ENCODE assay signal across 19 cellular contexts in genomic region chr4:123667991-123668390, GRCh38.
DNase-seq lines count a peak whose midpoint lies in the region; ATAC-seq and TF ChIP-seq lines count a peak whose summit lies in the region.
"Had no signal": no experiment of that assay in that cellular context is flagged by ENCODE, and none has a peak within 500 bp of the region (broad histone marks: within the 10 kb centered on the region; RNA-seq: fewer than 3 reads in every experiment).

No MANE protein-coding gene starts in this region.

- intact Hi-C loops in PC-9 (cut with micrococcal nuclease; ENCODE audit: unreplicated experiment): no loop called here
- intact Hi-C loops in sciatic nerve (cut with DNase I): no loop called here

- POLR2A ChIA-PET in PC-9 (lab: Charles Lee; ENCODE audit: unreplicated experiment): no interaction called here

- H3K27ac ChIP-seq in PC-9: no peak overlapping the region
- H3K27ac ChIP-seq: A549; BLaER1 treated with 17β-estradiol and CSF1 and Interleukin-3, amounts not matched to agents 10 nM and 100 nM had no signal

- no peaks in the 10 kb centered on the region for H4K20me1 ChIP-seq in PC-9 (ENCODE audit: insufficient read depth)
- H4K20me1 ChIP-seq: BLaER1 treated with 17β-estradiol and CSF1 and Interleukin-3, amounts not matched to agents 10 nM and 100 nM had no signal

- DNase-seq in AG10803 (ENCODE audit: low read depth) (peak; percentile 17), HFFc6 (no peak), cardiac fibroblast (ENCODE audit: low read depth in 2 of 2) (peak; percentile 14 to 51), PC-9 (no peak), sciatic nerve (ENCODE audit: low spot score) (no peak), C1 segment of cervical spinal cord (lab: John Stamatoyannopoulos, UW) (no peak)
- no peak for DNase-seq in stimulated activated naive CD8-positive, alpha-beta T cell treated with anti-CD3 and anti-CD28 coated beads, Interleukin-15, amount 100 ng/mL, for 72 hours
- DNase-seq: 8988T; AML-193; BE2C; Calu3; CD4-positive, alpha-beta memory T cell; COR-L47; DMS53; DMS79 treated with DMSO at 0.1 percent for 48 hours; GF-D8; H7 had no signal

- H3K79me2 ChIP-seq in PC-9 (ENCODE audit: low read depth): no peaks in the 10 kb centered on the region

- peaks cover 3% of the 10 kb centered on the region; the same call in 1 of the 2 replicates for H3K9me2 ChIP-seq in PC-9 (ENCODE audit: insufficient read depth)

- TF ChIP-seq CTCF in AG10803 (conservative IDR thresholded peaks at IDR 0.05; ENCODE audit: low read length) (no peak), HFFc6 (IDR thresholded peaks at IDR 0.05) (no peak), cardiac fibroblast (IDR thresholded peaks at IDR 0.05; ENCODE audit: low read depth, low read length) (no peak), PC-9 (conservative IDR thresholded peaks at IDR 0.05) (no peak)

- no peaks in the 10 kb centered on the region; the same call in 1 of the 2 replicates for H3K9me3 Mint-ChIP-seq in HFFc6
- no peaks in the 10 kb centered on the region for H3K9me3 Mint-ChIP-seq in stimulated activated naive CD8-positive, alpha-beta T cell treated with anti-CD3 and anti-CD28 coated beads, Interleukin-15, amount 100 ng/mL, for 72 hours
- H3K9me3 Mint-ChIP-seq: CD4-positive, alpha-beta memory T cell had no signal

- H3K9me3 ChIP-seq in PC-9 (ENCODE audit: insufficient read depth, low read depth): peaks cover 5% of the 10 kb centered on the region
- H3K9me3 ChIP-seq: A549, BE2C had no signal

- ATAC-seq in stimulated activated naive CD8-positive, alpha-beta T cell treated with anti-CD3 and anti-CD28 coated beads, Interleukin-15, amount 100 ng/mL, for 72 hours: no peak
- ATAC-seq in sciatic nerve: no peak
- ATAC-seq: A549 had no signal

- CTCF ChIA-PET in PC-9 (lab: Charles Lee): no interaction called here

- H3K4me3 ChIP-seq in AG10803 (ENCODE audit: low read length) (no peak overlapping the region), cardiac fibroblast (replicated peaks in 1 of 2; ENCODE audit: low read depth in 2 of 2, low read length in 2 of 2) (no peak overlapping the region), PC-9 (no peak overlapping the region)
- H3K4me3 ChIP-seq: A549; BLaER1 treated with 17β-estradiol and CSF1 and Interleukin-3, amounts not matched to agents 10 nM and 100 nM had no signal

- H3K36me3 Mint-ChIP-seq in HFFc6 (ENCODE audit: low read depth): peaks cover 7% of the 10 kb centered on the region; the same call in 1 of the 2 replicates
- H3K36me3 Mint-ChIP-seq: CD4-positive, alpha-beta memory T cell had no signal

- H3F3A ChIP-seq in PC-9 (ENCODE audit: insufficient read depth, low read depth): peaks cover 5% of the 10 kb centered on the region; the same call in 1 of the 2 replicates

- no peaks in the 10 kb centered on the region for H3K36me3 ChIP-seq in PC-9 (ENCODE audit: low read depth)
- H3K36me3 ChIP-seq: BE2C; BLaER1 treated with 17β-estradiol and CSF1 and Interleukin-3, amounts not matched to agents 10 nM and 100 nM had no signal

- H2AFZ ChIP-seq in PC-9: no peak overlapping the region; the same call in 1 of the 2 replicates

- H3K27me3 Mint-ChIP-seq in HFFc6 (ENCODE audit: insufficient read depth): no peaks in the 10 kb centered on the region
- peaks cover 30% of the 10 kb centered on the region for H3K27me3 Mint-ChIP-seq in stimulated activated naive CD8-positive, alpha-beta T cell treated with anti-CD3 and anti-CD28 coated beads, Interleukin-15, amount 100 ng/mL, for 72 hours

- H3K27me3 ChIP-seq in PC-9 (ENCODE audit: insufficient read depth, low read depth): no peaks in the 10 kb centered on the region
- H3K27me3 ChIP-seq: BE2C had no signal

- H3K27ac Mint-ChIP-seq in HFFc6: peak overlapping the region; percentile 62
- no peak overlapping the region for H3K27ac Mint-ChIP-seq in stimulated activated naive CD8-positive, alpha-beta T cell treated with anti-CD3 and anti-CD28 coated beads, Interleukin-15, amount 100 ng/mL, for 72 hours
- H3K27ac Mint-ChIP-seq: CD4-positive, alpha-beta memory T cell had no signal

- peaks cover 26% of the 10 kb centered on the region for H3K4me1 Mint-ChIP-seq in HFFc6 (ENCODE audit: low read depth)
- H3K4me1 Mint-ChIP-seq in stimulated activated naive CD8-positive, alpha-beta T cell treated with anti-CD3 and anti-CD28 coated beads, Interleukin-15, amount 100 ng/mL, for 72 hours: peaks cover 15% of the 10 kb centered on the region

- peaks cover 13% of the 10 kb centered on the region for H3K4me1 ChIP-seq in PC-9 (replicated peaks; ENCODE audit: insufficient read depth)
- H3K4me1 ChIP-seq: A549, BE2C had no signal

- H3K4me3 Mint-ChIP-seq in HFFc6: no peak overlapping the region
- H3K4me3 Mint-ChIP-seq in stimulated activated naive CD8-positive, alpha-beta T cell treated with anti-CD3 and anti-CD28 coated beads, Interleukin-15, amount 100 ng/mL, for 72 hours: no peak overlapping the region
- H3K4me3 Mint-ChIP-seq: CD4-positive, alpha-beta memory T cell had no signal

- BruUV-seq in PC-9 (replicated peaks; lab: Mats Ljungman, UMichigan): no TSS peak

- H3K4me2 ChIP-seq in PC-9: no peak overlapping the region
- H3K4me2 ChIP-seq: A549; BLaER1 treated with 17β-estradiol and CSF1 and Interleukin-3, amounts not matched to agents 10 nM and 100 nM had no signal

Comparison
In these comparisons a context has a peak if more than half of its experiments do, and no peak if none do; other contexts are left out.
1. DNase-seq: peak in AG10803 (single experiment) and cardiac fibroblast (2 of 2); none in HFFc6 (single experiment), PC-9 (0 of 2), stimulated activated naive CD8-positive, alpha-beta T cell treated with anti-CD3 and anti-CD28 coated beads, Interleukin-15, amount 100 ng/mL, for 72 hours (0 of 2), sciatic nerve (single experiment) and C1 segment of cervical spinal cord (0 of 14).